Comparison of ENCODE assay signal across 21 cellular contexts in genomic region chr12:113639474-113639873, GRCh38.
"Had no signal": no experiment of that assay in that cellular context is flagged by ENCODE, and none has a peak within 500 bp of the region (broad histone marks: within the 10 kb centered on the region; RNA-seq: fewer than 3 reads in every experiment).

No MANE protein-coding gene starts in this region.

- FAIRE-seq: frontal cortex, keratinocyte had no signal

- H3K9me3 ChIP-seq: lower lobe of right lung, stomach, thyroid gland had no signal

- H3K9me3 Mint-ChIP-seq: effector memory CD8-positive, alpha-beta T cell; stimulated activated effector memory CD8-positive, alpha-beta T cell treated with anti-CD3 and anti-CD28 coated beads, Interleukin-12 subunit alpha, Interleukin-12 subunit beta, amount 100 ng/mL, for 72 hours had no signal

- DNase-seq: cerebellar nuclear complex; cortex of kidney; effector memory CD8-positive, alpha-beta T cell; left ventricle myocardium superior; lower lobe of right lung; midbrain; naive thymus-derived CD4-positive, alpha-beta T cell; stimulated activated CD4-positive, alpha-beta T cell treated with anti-CD3 and anti-CD28 coated beads, Interleukin-12 subunit alpha, Interleukin-12 subunit beta, amount 100 ng/mL, for 4 hours; stimulated activated CD4-positive, alpha-beta T cell treated with anti-CD3 and anti-CD28 coated beads, Interleukin-1b, Interleukin-23, amount 100 ng/mL, for 48 hours; stimulated activated CD4-positive, alpha-beta T cell treated with anti-CD3 and anti-CD28 coated beads, Interleukin-4, amount 100 ng/mL, for 1 hour; stimulated activated naive CD4-positive, alpha-beta T cell treated with Interleukin-2 at 50 U/mL for 16 hours; stomach; thyroid gland; trophoblast cell had no signal

- ATAC-seq: effector memory CD8-positive, alpha-beta T cell; left ventricle myocardium superior; lower lobe of right lung; naive thymus-derived CD4-positive, alpha-beta T cell; sciatic nerve; stimulated activated effector memory CD8-positive, alpha-beta T cell treated with anti-CD3 and anti-CD28 coated beads, Interleukin-12 subunit alpha, Interleukin-12 subunit beta, amount 100 ng/mL, for 72 hours had no signal

- H2AFZ ChIP-seq: parathyroid adenoma had no signal

- H3K4me3 Mint-ChIP-seq: effector memory CD8-positive, alpha-beta T cell; naive thymus-derived CD4-positive, alpha-beta T cell; stimulated activated effector memory CD8-positive, alpha-beta T cell treated with anti-CD3 and anti-CD28 coated beads, Interleukin-12 subunit alpha, Interleukin-12 subunit beta, amount 100 ng/mL, for 72 hours had no signal

- H3K9ac ChIP-seq: parathyroid adenoma had no signal

- H3K4me3 ChIP-seq: lower lobe of right lung, smooth muscle cell, stomach, thyroid gland had no signal

- H3K27ac ChIP-seq: lower lobe of right lung, parathyroid adenoma, stomach, thyroid gland had no signal

- H3K36me3 Mint-ChIP-seq: stimulated activated effector memory CD8-positive, alpha-beta T cell treated with anti-CD3 and anti-CD28 coated beads, Interleukin-12 subunit alpha, Interleukin-12 subunit beta, amount 100 ng/mL, for 72 hours had no signal

- H3K27me3 ChIP-seq: thyroid gland had no signal

- H3K4me1 ChIP-seq: lower lobe of right lung, parathyroid adenoma, thyroid gland had no signal

- H3K79me2 ChIP-seq: parathyroid adenoma had no signal

- H3K27ac Mint-ChIP-seq: effector memory CD8-positive, alpha-beta T cell; naive thymus-derived CD4-positive, alpha-beta T cell; progenitor cell of endocrine pancreas; stimulated activated effector memory CD8-positive, alpha-beta T cell treated with anti-CD3 and anti-CD28 coated beads, Interleukin-12 subunit alpha, Interleukin-12 subunit beta, amount 100 ng/mL, for 72 hours had no signal

- H3K4me2 ChIP-seq: smooth muscle cell had no signal

- H3K36me3 ChIP-seq: lower lobe of right lung, stomach, thyroid gland had no signal
